Comparison of ENCODE assay signal across 8 cellular contexts in the genomic region with DNA sequence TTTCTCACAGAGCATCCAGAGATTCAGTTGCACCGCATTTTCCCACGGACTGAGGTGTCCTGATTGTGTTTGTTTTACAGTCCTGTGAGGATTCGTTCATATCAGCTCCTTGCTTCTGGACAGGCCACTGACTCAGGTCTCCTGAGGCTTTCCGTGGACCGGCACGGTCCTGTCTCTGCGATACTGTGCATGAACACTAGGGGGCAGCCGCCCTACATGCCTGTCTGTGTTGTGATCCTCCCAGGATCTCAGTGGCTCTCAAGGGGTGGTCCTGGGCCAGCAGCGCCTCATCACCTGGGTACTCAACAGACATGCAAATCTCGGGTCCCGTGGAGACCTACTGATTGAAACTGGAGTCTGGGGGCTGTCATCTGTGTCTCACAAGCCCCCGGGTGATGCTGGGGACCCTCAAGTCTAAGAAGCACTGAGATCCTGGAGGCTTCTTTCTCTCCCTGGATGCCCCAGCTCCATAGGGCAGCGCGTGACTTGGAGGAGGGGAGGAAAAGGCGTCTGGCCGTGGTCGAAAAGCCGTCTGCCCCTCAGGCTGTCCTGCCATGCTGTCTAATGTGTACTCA. TPM values are rescaled to one million over a fixed set of nuclear protein-coding genes. Genes with fewer than 3 reads are reported as not detected.
A peak's percentile ranks its signal among the peaks of the same experiment; 100 is the strongest.
DNase-seq lines count a peak whose midpoint lies in the region; ATAC-seq and TF ChIP-seq lines count a peak whose summit lies in the region.

No MANE protein-coding gene starts in this region.

- H3K4me1 Mint-ChIP-seq in Caco-2 (ENCODE audit: low read depth, unreplicated experiment) (peaks cover 5% of the 10 kb centered on the region), glutamatergic neuron (ENCODE audit: low read depth, unreplicated experiment) (no peaks in the 10 kb centered on the region), type B pancreatic cell (ENCODE audit: unreplicated experiment) (peaks cover 16% of the 10 kb centered on the region)
- H3K4me1 Mint-ChIP-seq in activated naive CD4-positive, alpha-beta T cell treated with anti-CD3 and anti-CD28 coated beads, Interleukin-2, amount 10 ng/mL, durations not matched to agents 7 days and 5 days: peaks cover 11% of the 10 kb centered on the region

- peak overlapping the region; percentile 35 for H3K27ac Mint-ChIP-seq in Caco-2 (ENCODE audit: unreplicated experiment)
- no peak overlapping the region for H3K27ac Mint-ChIP-seq in activated naive CD4-positive, alpha-beta T cell treated with anti-CD3 and anti-CD28 coated beads, Interleukin-2, amount 10 ng/mL, durations not matched to agents 7 days and 5 days
- H3K27ac Mint-ChIP-seq in glutamatergic neuron (ENCODE audit: unreplicated experiment): no peak overlapping the region
- H3K27ac Mint-ChIP-seq in type B pancreatic cell: peak overlapping the region; percentile 46

- CTCF ChIA-PET in Caco-2 (lab: Charles Lee): interaction anchor here (0.6 to 2.4 kb wide), 15 partner anchors 14 to 565 kb away, joined by 3 to 41 read pairs (median 3); a partner anchor contains a TSS
- CTCF ChIA-PET in activated naive CD4-positive, alpha-beta T cell treated with anti-CD3 and anti-CD28 coated beads, Interleukin-2, amount 10 ng/mL, durations not matched to agents 7 days and 5 days (lab: Charles Lee): interaction anchor here (0.6 to 3.3 kb wide), 39 partner anchors 8 to 431 kb away, joined by 3 to 73 read pairs (median 4); a partner anchor contains a TSS

- peak; percentile 48 for ATAC-seq in GM21390 (IDR thresholded peaks at IDR 0.05; ENCODE audit: unreplicated experiment)

- no TSS peak for BruUV-seq in Caco-2 (replicated peaks; lab: Mats Ljungman, UMichigan)

- H3K4me3 ChIP-seq in Caco-2 (ENCODE audit: low read depth, low read length): no peak overlapping the region
- H3K4me3 ChIP-seq in Karpas-422 (ENCODE audit: low read length): no peak overlapping the region

- no peak overlapping the region for H3K9ac ChIP-seq in Karpas-422 (ENCODE audit: low read length)

- POLR2A ChIA-PET in Caco-2 (lab: Charles Lee): no interaction called here

- H2AFZ ChIP-seq in Karpas-422 (ENCODE audit: low read length): no peak overlapping the region

- no peaks in the 10 kb centered on the region for H3K79me2 ChIP-seq in Karpas-422 (ENCODE audit: low read length)

- H3K27ac ChIP-seq in Karpas-422 (ENCODE audit: low read length): no peak overlapping the region

- H3K36me3 ChIP-seq in Caco-2 (ENCODE audit: control insufficient read depth, insufficient read depth, low read length) (no peaks in the 10 kb centered on the region; the same call in none of the 2 replicates), Karpas-422 (ENCODE audit: insufficient read depth, low read length) (no peaks in the 10 kb centered on the region)

- DNase-seq in Caco-2: peak; percentile 88 to 90
- DNase-seq in Karpas-422: peak; percentile 86
- peak; percentile 55 for DNase-seq in SKM-1 (lab: John Stamatoyannopoulos, UW; ENCODE audit: unreplicated experiment)
- DNase-seq in activated naive CD4-positive, alpha-beta T cell treated with anti-CD3 and anti-CD28 coated beads, Interleukin-2, amount 10 ng/mL, durations not matched to agents 7 days and 5 days: peak; percentile 88
- peak; percentile 92 for DNase-seq in glutamatergic neuron
- DNase-seq in pons (ENCODE audit: low spot score): peak; percentile 69
- DNase-seq in type B pancreatic cell (ENCODE audit: extremely low spot score, unreplicated experiment): peak; percentile 86

- H3K27me3 ChIP-seq in Caco-2 (replicated peaks; ENCODE audit: control insufficient read depth, insufficient read depth, low read length) (no peaks in the 10 kb centered on the region), Karpas-422 (ENCODE audit: low read length) (no peaks in the 10 kb centered on the region)

- peak; percentile 97 to 98 for TF ChIP-seq CTCF in Caco-2 (IDR thresholded peaks at IDR 0.05; ENCODE audit: insufficient read depth in 1 of 2, low read depth in 1 of 2, low read length in 1 of 2, severe bottlenecking in 1 of 2, unreplicated experiment in 1 of 2)
- TF ChIP-seq CTCF in glutamatergic neuron (IDR thresholded peaks at IDR 0.05; ENCODE audit: partially characterized antibody, unreplicated experiment): peak; percentile 97
- peak; percentile 98 for TF ChIP-seq CTCF in type B pancreatic cell (conservative IDR thresholded peaks at IDR 0.05)

- H3K4me3 Mint-ChIP-seq in Caco-2 (ENCODE audit: unreplicated experiment) (no peak overlapping the region), glutamatergic neuron (ENCODE audit: unreplicated experiment) (no peak overlapping the region), type B pancreatic cell (no peak overlapping the region)
- no peak overlapping the region for H3K4me3 Mint-ChIP-seq in activated naive CD4-positive, alpha-beta T cell treated with anti-CD3 and anti-CD28 coated beads, Interleukin-2, amount 10 ng/mL, durations not matched to agents 7 days and 5 days

- peaks cover 5% of the 10 kb centered on the region for H3K36me3 Mint-ChIP-seq in Caco-2 (ENCODE audit: insufficient read depth, unreplicated experiment)
- no peaks in the 10 kb centered on the region for H3K36me3 Mint-ChIP-seq in activated naive CD4-positive, alpha-beta T cell treated with anti-CD3 and anti-CD28 coated beads, Interleukin-2, amount 10 ng/mL, durations not matched to agents 7 days and 5 days
- no peaks in the 10 kb centered on the region for H3K36me3 Mint-ChIP-seq in glutamatergic neuron (ENCODE audit: unreplicated experiment)
- H3K36me3 Mint-ChIP-seq in type B pancreatic cell: no peaks in the 10 kb centered on the region

- H3K4me1 ChIP-seq in Caco-2 (peaks cover 5% of the 10 kb centered on the region), Karpas-422 (ENCODE audit: low read length) (no peaks in the 10 kb centered on the region)

- no peaks in the 10 kb centered on the region for H4K20me1 ChIP-seq in Karpas-422 (ENCODE audit: insufficient read depth, low read depth, low read length)

- no peaks in the 10 kb centered on the region for H3K9me2 ChIP-seq in Karpas-422 (replicated peaks; ENCODE audit: insufficient read depth, low read length)

- H3K27me3 Mint-ChIP-seq in Caco-2 (ENCODE audit: insufficient read depth, unreplicated experiment) (no peaks in the 10 kb centered on the region), glutamatergic neuron (ENCODE audit: unreplicated experiment) (no peaks in the 10 kb centered on the region), type B pancreatic cell (peaks cover 8% of the 10 kb centered on the region)
- no peaks in the 10 kb centered on the region for H3K27me3 Mint-ChIP-seq in activated naive CD4-positive, alpha-beta T cell treated with anti-CD3 and anti-CD28 coated beads, Interleukin-2, amount 10 ng/mL, durations not matched to agents 7 days and 5 days

- intact Hi-C loops in Caco-2 (cut with micrococcal nuclease; ENCODE audit: unreplicated experiment): loop anchor here (1.0 to 5.0 kb wide), 6 partner anchors 87 to 422 kb away; a partner anchor contains a TSS

- H3K9me3 Mint-ChIP-seq in Caco-2 (ENCODE audit: unreplicated experiment): no peaks in the 10 kb centered on the region
- no peaks in the 10 kb centered on the region for H3K9me3 Mint-ChIP-seq in activated naive CD4-positive, alpha-beta T cell treated with anti-CD3 and anti-CD28 coated beads, Interleukin-2, amount 10 ng/mL, durations not matched to agents 7 days and 5 days
- no peaks in the 10 kb centered on the region for H3K9me3 Mint-ChIP-seq in glutamatergic neuron (ENCODE audit: unreplicated experiment)
- no peaks in the 10 kb centered on the region for H3K9me3 Mint-ChIP-seq in type B pancreatic cell

- H3K9me3 ChIP-seq in Caco-2: no peaks in the 10 kb centered on the region
- H3K9me3 ChIP-seq in Karpas-422 (ENCODE audit: low read length): no peaks in the 10 kb centered on the region

- H3K4me2 ChIP-seq in Karpas-422 (ENCODE audit: low read depth, low read length, poor library complexity, severe bottlenecking): no peak overlapping the region

RNA-seq across cellular contexts. Expression of a gene that starts 28.9 kb away (rescaled TPM):
- 10.1 and 15.5 TPM in 2 replicates for total RNA-seq in Caco-2 (2022)
- total RNA-seq in Karpas-422 (2014; rRNA removed; shearing (Covaris generic); ENCODE audit: low replicate concordance): not detected in 2 replicates
- not detected for total RNA-seq in glutamatergic neuron (ENCODE audit: unreplicated experiment)
- 0.48 and 1.2 TPM in 2 replicates for total RNA-seq in type B pancreatic cell (ENCODE audit: low replicate concordance)

Comparison
In these comparisons a context has a peak if more than half of its experiments do, and no peak if none do; other contexts are left out.
1. H3K27ac Mint-ChIP-seq: peak in Caco-2 (single experiment) and type B pancreatic cell (single experiment); none in activated naive CD4-positive, alpha-beta T cell treated with anti-CD3 and anti-CD28 coated beads, Interleukin-2, amount 10 ng/mL, durations not matched to agents 7 days and 5 days (single experiment) and glutamatergic neuron (single experiment).
2. Peak in every context shown above with its lines, with median percentiles within 50 percentile points of each other: DNase-seq and CTCF ChIP-seq.